8 cellular contexts compared by ENCODE assay signal in the genomic region with DNA sequence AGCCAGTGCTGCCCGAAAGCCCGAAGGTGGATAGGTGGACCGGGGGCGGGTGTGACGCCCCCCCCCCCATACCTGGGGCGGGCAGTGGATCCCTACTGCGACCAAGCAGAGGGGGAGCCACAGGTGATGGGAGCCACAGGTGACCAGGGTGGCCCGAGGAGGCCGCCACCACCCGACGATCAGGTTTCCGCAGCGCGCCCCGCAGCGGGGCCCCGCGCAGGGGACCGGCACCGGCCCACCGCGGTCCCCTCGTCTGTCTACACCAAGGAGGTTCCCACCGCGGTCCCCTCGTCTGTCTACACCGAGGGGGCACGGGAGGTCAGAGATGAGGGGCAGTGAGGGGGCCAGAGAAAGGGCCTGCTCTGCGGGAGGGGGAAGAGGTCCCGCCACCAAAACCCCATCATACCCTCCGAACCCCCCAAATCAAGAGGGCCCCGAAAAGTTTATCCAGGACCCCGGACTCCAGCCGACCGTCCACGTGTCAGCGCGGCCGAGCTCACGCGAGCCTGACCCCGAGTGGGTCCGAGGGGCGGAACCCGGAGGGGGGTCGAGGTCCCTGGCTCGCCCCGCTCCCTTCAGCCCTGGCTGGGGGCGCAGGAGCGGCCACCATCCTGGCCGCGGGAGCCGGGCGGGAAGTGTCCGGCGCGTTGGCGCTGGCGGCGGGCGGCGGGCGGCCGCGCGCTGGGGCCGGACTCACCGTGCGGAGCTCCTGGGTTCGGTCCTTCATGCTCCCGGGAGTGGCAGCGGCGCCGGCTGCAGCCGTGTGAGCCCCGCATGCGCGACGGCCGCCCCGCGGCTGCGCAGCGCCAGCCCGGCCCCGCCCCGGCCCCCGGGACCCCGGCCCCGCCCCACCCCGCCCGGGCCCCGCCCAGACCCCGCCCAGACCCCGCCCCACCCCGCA. TPM values are rescaled to one million over a fixed set of nuclear protein-coding genes. Genes with fewer than 3 reads are reported as not detected.
DNase-seq lines count a peak whose midpoint lies in the region; ATAC-seq and TF ChIP-seq lines count a peak whose summit lies in the region.

A gene (minus strand): TSS at position 765 of the 901 bp plus-strand sequence. CDS start 38 bp downstream, at position 727.

- H3K9me2 ChIP-seq in HCT116 (ENCODE audit: insufficient read depth): no peaks in the 10 kb centered on the region

- peaks cover 8% of the 10 kb centered on the region; the same call in 1 of the 2 replicates for H4K20me1 ChIP-seq in HCT116 (ENCODE audit: insufficient read depth)

- no peaks in the 10 kb centered on the region for H3K27me3 ChIP-seq in HCT116 (ENCODE audit: insufficient read depth, low read length)

- peak within 1 kb of the TSS; percentile 88 to 93 for H3K4me3 ChIP-seq in HCT116 (replicated peaks in 1 of 2; ENCODE audit: low read depth in 1 of 2, low read length in 2 of 2)

- no peak for TF ChIP-seq RAD21 in HCT116 (IDR thresholded peaks at IDR 0.05; ENCODE audit: low read depth)

- TF ChIP-seq CTCF in HCT116 (IDR thresholded peaks at IDR 0.05 in 2 of 3, conservative IDR thresholded peaks at IDR 0.05 in 1 of 3; ENCODE audit: borderline replicate concordance in 1 of 3, insufficient read depth in 1 of 3, low read depth in 2 of 3, low read length in 2 of 3): no peak

- no peak within 1 kb of the TSS for H2AFZ ChIP-seq in HCT116 (ENCODE audit: low read depth, low read length, poor library complexity, severe bottlenecking)

- RAD21 ChIA-PET in HCT116 (lab: Charles Lee; ENCODE audit: low non-redundant PET in 1 of 2, low total read pairs in 2 of 2, uncharacterized antibody in 2 of 2, unreplicated experiment in 2 of 2): interaction anchor here in 1 of 2 experiments (1.4 kb wide), 1 partner anchor 12 kb away, joined by 3 read pairs; no protein-coding TSS in a partner anchor

- H3K9me3 ChIP-seq in HCT116 (ENCODE audit: control insufficient read depth in 1 of 2, insufficient read depth in 1 of 2, low read depth in 1 of 2, low read length in 2 of 2): no peaks in the 10 kb centered on the region

- H3K9ac ChIP-seq in HCT116 (ENCODE audit: low read length): peak within 1 kb of the TSS; percentile 95

- peak within 1 kb of the TSS; percentile 84 for H3K4me2 ChIP-seq in HCT116 (ENCODE audit: low read length)

- intact Hi-C loops in HCT116 (cut with micrococcal nuclease) (no loop called here), left colon (cut with DNase I, micrococcal nuclease) (no loop called here)

- H3K79me2 ChIP-seq in HCT116 (ENCODE audit: insufficient read depth, low read length): peaks cover 46% of the 10 kb centered on the region

- peak; percentile 41 for TF ChIP-seq POLR2A in GM10847 (IDR thresholded peaks at IDR 0.05; ENCODE audit: extremely low read depth, insufficient read length)
- peak; percentile 28 for TF ChIP-seq POLR2A in HCT116 (IDR thresholded peaks at IDR 0.05; ENCODE audit: borderline replicate concordance, extremely low read depth, insufficient read depth, insufficient read length)

- no peak for DNase-seq in HCT116 (ENCODE audit: low read depth, low spot score)
- DNase-seq in NCI-H1105 (lab: John Stamatoyannopoulos, UW): peak; percentile 64
- DNase-seq in activated CD4-positive, CD25-positive, alpha-beta regulatory T cell treated with anti-CD3 and anti-CD28 coated beads, Interleukin-2, amount 50 U/mL, for 72 hours: peak; percentile 78
- peak; percentile 92 for DNase-seq in cerebellum (ENCODE audit: low spot score)
- DNase-seq in left colon: peak in 1 of 2 donors; percentile 77
- peak; percentile 58 for DNase-seq in stimulated activated CD4-positive, alpha-beta T cell treated with anti-CD3 and anti-CD28 coated beads, Interleukin-2, amount 100 ng/mL, for 4 hours (ENCODE audit: low read depth)

- ATAC-seq in HCT116 (peak; percentile 62), left colon (peak; percentile 83), GM21717 (IDR thresholded peaks at IDR 0.05; ENCODE audit: unreplicated experiment) (no peak)

- H3K4me1 ChIP-seq in HCT116 (ENCODE audit: control insufficient read depth in 1 of 2, insufficient read depth in 2 of 2, low read length in 2 of 2): peaks cover 61 to 71% of the 10 kb centered on the region in 2 experiments

- CTCF ChIA-PET in HCT116 (lab: Charles Lee): interaction anchor here (0.5 to 2.0 kb wide), 5 partner anchors 12 to 112 kb away, joined by 3 to 6 read pairs (median 5); no protein-coding TSS in a partner anchor

- H3K36me3 ChIP-seq in HCT116 (ENCODE audit: control insufficient read depth in 1 of 2, insufficient read depth in 2 of 2, low read length in 2 of 2): no peaks in the 10 kb centered on the region

- peak within 1 kb of the TSS; percentile 81 for H3K27ac ChIP-seq in HCT116 (ENCODE audit: low read depth, low read length)

- POLR2A ChIA-PET in HCT116 (lab: Charles Lee): interaction anchor here (1.6 kb wide), 1 partner anchor 12 kb away, joined by 5 read pairs; no protein-coding TSS in a partner anchor

- no TSS peak for BruUV-seq in HCT116 (replicated peaks; lab: Mats Ljungman, UMichigan)

TF ChIP-seq in HCT116, 20 proteins besides CTCF, POLR2A, EP300 and RAD21:
- peak; percentile 43; the same call in 1 of the 2 replicates for TF ChIP-seq ZFX (IDR thresholded peaks at IDR 0.05)
- TF ChIP-seq POLR2AphosphoS5 (IDR thresholded peaks at IDR 0.05; ENCODE audit: low read depth, low read length): peak; percentile 81
- TF ChIP-seq CBX3 (IDR thresholded peaks at IDR 0.05; ENCODE audit: low read depth): no peak

RNA-seq across cellular contexts. Expression of the gene that starts here (rescaled TPM):
- total RNA-seq in HCT116 (2021; ENCODE audit: unreplicated experiment): 39.4 TPM
- 41.2 and 46.8 TPM in 2 replicates for polyA plus RNA-seq in HCT116 (2012)
- total RNA-seq in cerebellum: 43.0 TPM
- 1 to 10 TPM; 4.7 to 6.9 TPM for total RNA-seq in left colon
